10 cellular contexts compared by ENCODE assay signal in the genomic region with DNA sequence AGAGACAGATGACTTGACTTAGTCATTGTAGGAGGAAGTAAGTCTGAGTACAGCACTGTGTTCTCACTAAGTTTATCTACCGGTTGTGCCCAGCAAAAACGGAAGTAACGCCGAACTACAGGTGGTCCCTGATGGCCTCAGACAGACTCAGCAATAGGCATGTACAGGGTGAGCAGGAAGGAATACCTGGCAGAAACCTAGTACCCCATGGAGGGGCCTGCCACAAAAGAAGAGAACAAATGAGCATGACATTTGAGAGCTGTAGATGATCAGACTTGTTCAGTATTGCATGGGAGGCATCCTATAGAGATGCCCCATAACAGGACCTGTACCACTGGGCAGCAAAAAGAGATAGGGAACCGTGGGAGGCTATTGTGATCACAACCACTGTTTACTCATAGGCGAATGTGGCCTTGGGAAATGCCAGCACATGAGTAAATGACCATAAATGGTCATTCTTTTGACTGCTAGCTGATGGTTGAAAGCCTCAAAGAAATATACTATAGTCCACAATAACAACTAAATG.
A peak's percentile ranks its signal among the peaks of the same experiment; 100 is the strongest.
DNase-seq lines count a peak whose midpoint lies in the region; ATAC-seq, FAIRE-seq and TF ChIP-seq lines count a peak whose summit lies in the region.
"Had no signal": no experiment of that assay in that cellular context is flagged by ENCODE, and none has a peak within 500 bp of the region (broad histone marks: within the 10 kb centered on the region; RNA-seq: fewer than 3 reads in every experiment).

No MANE protein-coding gene starts in this region.

- H3K9ac ChIP-seq in K562 (ENCODE audit: insufficient read depth in 1 of 2, low read depth in 2 of 2, low read length in 2 of 2): no peak overlapping the region

- no peak overlapping the region for H2AFZ ChIP-seq in K562 (ENCODE audit: low read depth, low read length)

- no peak for TF ChIP-seq EP300 in K562 (IDR thresholded peaks at IDR 0.05; ENCODE audit: low read length)

- H3K27ac ChIP-seq in K562 (ENCODE audit: extremely low read depth, low read depth, low read length): no peak overlapping the region
- H3K27ac ChIP-seq: body of pancreas had no signal

- no peaks in the 10 kb centered on the region; the same call in 1 of the 2 replicates for H3K9me3 ChIP-seq in K562 (replicated peaks; ENCODE audit: control insufficient read depth, insufficient read depth, low read depth, low read length)
- H3K9me3 ChIP-seq: body of pancreas had no signal

- peaks cover 5 to 26% of the 10 kb centered on the region in 2 experiments; a peak in 2 of 5 replicates for H3K4me1 ChIP-seq in K562 (replicated peaks in 1 of 2; ENCODE audit: control insufficient read depth in 2 of 2, insufficient read depth in 2 of 2, low read length in 2 of 2)
- H3K4me1 ChIP-seq: body of pancreas had no signal

- no peak for FAIRE-seq in K562 (lab: Jason Lieb, UNC)

- no peak for TF ChIP-seq RAD21 in K562 (CRISPR knock-in tag; conservative IDR thresholded peaks at IDR 0.05 in 1 of 2, IDR thresholded peaks at IDR 0.05 in 1 of 2)

- peak; percentile 67 for ATAC-seq in GM21528 (IDR thresholded peaks at IDR 0.05; ENCODE audit: low FRiP score, unreplicated experiment)
- peak; percentile 37; the same call in 1 of the 3 replicates for ATAC-seq in K562
- ATAC-seq: body of pancreas, HCT116 had no signal

- H3K4me3 ChIP-seq in GM12865 (ENCODE audit: low read depth, low read length) (no peak overlapping the region), K562 (no peak overlapping the region)
- H3K4me3 ChIP-seq: body of pancreas had no signal

- H3K79me2 ChIP-seq in K562 (ENCODE audit: control insufficient read depth, insufficient read depth, low read length): no peaks in the 10 kb centered on the region

- DNase-seq in GM12865 (ENCODE audit: low read depth) (peak; percentile 72), Kasumi-1 (lab: John Stamatoyannopoulos, UW) (peak; percentile 42 to 54), K562 (ENCODE audit: extremely low read depth in 1 of 4, low spot score in 3 of 4) (no peak), DMS53 treated with DMSO at 0.1 percent for 48 hours (lab: John Stamatoyannopoulos, UW; ENCODE audit: unreplicated experiment) (no peak), NCI-H1930 (lab: John Stamatoyannopoulos, UW) (no peak), head of caudate nucleus (no peak)
- DNase-seq in stimulated activated naive CD4-positive, alpha-beta T cell treated with Interleukin-2 at 50 U/mL for 16 hours (lab: John Stamatoyannopoulos, UW): no peak

- POLR2A ChIA-PET in K562 (lab: Yijun Ruan, JAX): interaction anchor here (0.6 to 1.0 kb wide), 2 partner anchors 12 to 36 kb away, joined by 3 read pairs; no protein-coding TSS in a partner anchor

- no TSS peak for BruUV-seq in K562 (replicated peaks; lab: Mats Ljungman, UMichigan)

- H3K4me2 ChIP-seq in K562 (ENCODE audit: insufficient read depth, low read length): no peak overlapping the region

- in situ Hi-C loops in K562 (cut with MboI): no loop called here

- peaks cover 0 to 3% of the 10 kb centered on the region in 2 experiments; a peak in 2 of 5 replicates for H3K27me3 ChIP-seq in K562 (ENCODE audit: control insufficient read depth in 2 of 2, insufficient read depth in 2 of 2, low read length in 2 of 2)
- H3K27me3 ChIP-seq: body of pancreas had no signal

- TF ChIP-seq CTCF in GM12865 (IDR thresholded peaks at IDR 0.05; ENCODE audit: insufficient read depth, low read depth, low read length, missing control alignments) (no peak), K562 (IDR thresholded peaks at IDR 0.05 in 2 of 3, conservative IDR thresholded peaks at IDR 0.05 in 1 of 3; ENCODE audit: insufficient read depth in 2 of 3, low read depth in 1 of 3, low read length in 3 of 3) (no peak)

- no peaks in the 10 kb centered on the region for H3K9me1 ChIP-seq in K562 (ENCODE audit: control insufficient read depth, insufficient read depth, low read length)

- no peaks in the 10 kb centered on the region for H4K20me1 ChIP-seq in K562 (replicated peaks; ENCODE audit: control insufficient read depth, insufficient read depth, low read length)

- H3K36me3 ChIP-seq in K562 (ENCODE audit: control insufficient read depth, insufficient read depth, low read length): no peaks in the 10 kb centered on the region

- intact Hi-C loops in K562 (cut with micrococcal nuclease) (no loop called here), head of caudate nucleus (cut with DNase I) (no loop called here)

- TF ChIP-seq POLR2A in K562 (conservative IDR thresholded peaks at IDR 0.05): no peak

- 3% methylated on average over 6 of the region's 6 CpGs for WGBS in K562 (ENCODE audit: insufficient coverage, low coverage, missing lambda C conversion rate)

- CTCF ChIA-PET in K562 (lab: Yijun Ruan, JAX; ENCODE audit: low intra/inter-chr PET ratio): no interaction called here

TF ChIP-seq in K562, 482 proteins besides CTCF, POLR2A, EP300 and RAD21:
- TF ChIP-seq NRF1 (conservative IDR thresholded peaks at IDR 0.05 in 1 of 2, IDR thresholded peaks at IDR 0.05 in 1 of 2) (no peak), NFRKB (IDR thresholded peaks at IDR 0.05; ENCODE audit: low read depth) (no peak), NFE2 (IDR thresholded peaks at IDR 0.05; ENCODE audit: low read depth) (0 out of 2 replicates have a peak, but pooled peaks have one; percentile 8), RB1 (IDR thresholded peaks at IDR 0.05; ENCODE audit: low read depth) (no peak), SRF (CRISPR knock-in tag; IDR thresholded peaks at IDR 0.05) (peak in 1 of 2 experiments; percentile 66; a peak in 1 of 4 replicates), KLF1 (tag; IDR thresholded peaks at IDR 0.05) (no peak), BHLHE40 (IDR thresholded peaks at IDR 0.05; ENCODE audit: low read length) (0 out of 2 replicates have a peak, but pooled peaks have one; percentile 14)
- TF ChIP-seq, protein P1, sequence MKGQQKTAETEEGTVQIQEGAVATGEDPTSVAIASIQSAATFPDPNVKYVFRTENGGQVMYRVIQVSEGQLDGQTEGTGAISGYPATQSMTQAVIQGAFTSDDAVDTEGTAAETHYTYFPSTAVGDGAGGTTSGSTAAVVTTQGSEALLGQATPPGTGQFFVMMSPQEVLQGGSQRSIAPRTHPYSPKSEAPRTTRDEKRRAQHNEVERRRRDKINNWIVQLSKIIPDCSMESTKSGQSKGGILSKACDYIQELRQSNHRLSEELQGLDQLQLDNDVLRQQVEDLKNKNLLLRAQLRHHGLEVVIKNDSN (CRISPR knock-in tag; IDR thresholded peaks at IDR 0.05): no peak

Comparison
In these comparisons a context has a peak if more than half of its experiments do, and no peak if none do; other contexts are left out.
1. DNase-seq: peak in GM12865 (single experiment) and Kasumi-1 (2 of 2); none in K562 (0 of 4), DMS53 treated with DMSO at 0.1 percent for 48 hours (single experiment), NCI-H1930 (0 of 2), stimulated activated naive CD4-positive, alpha-beta T cell treated with Interleukin-2 at 50 U/mL for 16 hours (single experiment) and head of caudate nucleus (0 of 42).